ENCODE assay signal across 1 cellular context in the genomic region with DNA sequence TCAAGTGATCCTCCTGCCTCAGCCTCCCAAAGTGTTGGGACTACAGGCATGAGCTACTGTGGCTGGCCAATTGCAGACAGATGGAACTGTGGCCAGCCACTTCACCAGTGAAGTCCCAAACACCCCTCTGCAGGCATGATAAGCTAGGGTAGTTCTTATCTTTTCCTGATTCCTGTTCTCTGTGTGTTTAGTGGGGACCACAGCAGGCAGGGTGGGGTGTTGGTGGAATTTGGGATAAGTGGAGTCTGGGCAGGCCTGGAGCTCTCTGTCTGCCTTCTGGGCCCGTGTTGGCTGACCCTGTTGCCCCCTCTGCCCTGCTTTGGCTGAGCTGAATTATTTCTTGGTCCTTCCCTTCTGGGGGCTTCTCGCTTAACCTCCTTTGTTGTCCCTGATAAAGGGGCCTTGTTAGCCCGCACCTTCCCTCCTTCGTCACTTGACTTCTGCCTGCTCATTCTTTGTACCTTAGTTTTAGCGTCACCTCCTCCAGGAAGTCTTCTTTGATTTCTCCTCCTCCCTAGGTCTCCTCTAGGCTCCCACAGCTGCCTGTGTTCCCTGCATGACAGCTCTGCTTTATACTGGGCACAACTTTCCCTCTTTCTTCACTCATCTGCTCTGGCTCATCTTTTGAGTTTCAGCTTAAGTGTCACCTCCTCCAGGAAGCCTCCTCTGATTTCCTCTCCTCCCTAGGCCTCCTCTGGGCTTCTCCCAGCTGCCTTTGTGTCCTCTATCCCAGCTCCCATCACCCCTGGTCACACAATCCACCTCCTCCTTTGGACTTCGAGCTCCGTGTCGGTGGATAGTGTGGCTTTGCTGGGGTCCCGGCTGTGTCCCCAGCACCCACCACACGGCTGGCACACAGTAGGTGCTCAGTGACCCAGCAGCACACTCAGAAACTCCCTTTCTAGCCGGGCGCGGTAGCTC.
TF ChIP-seq lines count a peak whose summit lies in the region.

No MANE protein-coding gene starts in this region.

TF ChIP-seq in K562, 482 proteins besides CTCF, POLR2A, EP300 and RAD21 (continued from another document and continues in another):
- TF ChIP-seq, protein P1, sequence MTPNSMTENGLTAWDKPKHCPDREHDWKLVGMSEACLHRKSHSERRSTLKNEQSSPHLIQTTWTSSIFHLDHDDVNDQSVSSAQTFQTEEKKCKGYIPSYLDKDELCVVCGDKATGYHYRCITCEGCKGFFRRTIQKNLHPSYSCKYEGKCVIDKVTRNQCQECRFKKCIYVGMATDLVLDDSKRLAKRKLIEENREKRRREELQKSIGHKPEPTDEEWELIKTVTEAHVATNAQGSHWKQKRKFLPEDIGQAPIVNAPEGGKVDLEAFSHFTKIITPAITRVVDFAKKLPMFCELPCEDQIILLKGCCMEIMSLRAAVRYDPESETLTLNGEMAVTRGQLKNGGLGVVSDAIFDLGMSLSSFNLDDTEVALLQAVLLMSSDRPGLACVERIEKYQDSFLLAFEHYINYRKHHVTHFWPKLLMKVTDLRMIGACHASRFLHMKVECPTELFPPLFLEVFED (CRISPR knock-in tag; conservative IDR thresholded peaks at IDR 0.05): 0 out of 2 replicates have a peak, but pooled peaks have one; percentile 27
- TF ChIP-seq, protein P2, sequence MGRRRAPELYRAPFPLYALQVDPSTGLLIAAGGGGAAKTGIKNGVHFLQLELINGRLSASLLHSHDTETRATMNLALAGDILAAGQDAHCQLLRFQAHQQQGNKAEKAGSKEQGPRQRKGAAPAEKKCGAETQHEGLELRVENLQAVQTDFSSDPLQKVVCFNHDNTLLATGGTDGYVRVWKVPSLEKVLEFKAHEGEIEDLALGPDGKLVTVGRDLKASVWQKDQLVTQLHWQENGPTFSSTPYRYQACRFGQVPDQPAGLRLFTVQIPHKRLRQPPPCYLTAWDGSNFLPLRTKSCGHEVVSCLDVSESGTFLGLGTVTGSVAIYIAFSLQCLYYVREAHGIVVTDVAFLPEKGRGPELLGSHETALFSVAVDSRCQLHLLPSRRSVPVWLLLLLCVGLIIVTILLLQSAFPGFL (CRISPR knock-in tag; IDR thresholded peaks at IDR 0.05): no peak
- no peak for TF ChIP-seq PTRF (tag; IDR thresholded peaks at IDR 0.05)
- TF ChIP-seq ZNF232 (CRISPR knock-in tag; IDR thresholded peaks at IDR 0.05): no peak
- TF ChIP-seq SREBF1 (IDR thresholded peaks at IDR 0.05; ENCODE audit: borderline replicate concordance, low read depth, low read length): no peak
- TF ChIP-seq, protein P3, sequence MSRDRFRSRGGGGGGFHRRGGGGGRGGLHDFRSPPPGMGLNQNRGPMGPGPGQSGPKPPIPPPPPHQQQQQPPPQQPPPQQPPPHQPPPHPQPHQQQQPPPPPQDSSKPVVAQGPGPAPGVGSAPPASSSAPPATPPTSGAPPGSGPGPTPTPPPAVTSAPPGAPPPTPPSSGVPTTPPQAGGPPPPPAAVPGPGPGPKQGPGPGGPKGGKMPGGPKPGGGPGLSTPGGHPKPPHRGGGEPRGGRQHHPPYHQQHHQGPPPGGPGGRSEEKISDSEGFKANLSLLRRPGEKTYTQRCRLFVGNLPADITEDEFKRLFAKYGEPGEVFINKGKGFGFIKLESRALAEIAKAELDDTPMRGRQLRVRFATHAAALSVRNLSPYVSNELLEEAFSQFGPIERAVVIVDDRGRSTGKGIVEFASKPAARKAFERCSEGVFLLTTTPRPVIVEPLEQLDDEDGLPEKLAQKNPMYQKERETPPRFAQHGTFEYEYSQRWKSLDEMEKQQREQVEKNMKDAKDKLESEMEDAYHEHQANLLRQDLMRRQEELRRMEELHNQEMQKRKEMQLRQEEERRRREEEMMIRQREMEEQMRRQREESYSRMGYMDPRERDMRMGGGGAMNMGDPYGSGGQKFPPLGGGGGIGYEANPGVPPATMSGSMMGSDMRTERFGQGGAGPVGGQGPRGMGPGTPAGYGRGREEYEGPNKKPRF (IDR thresholded peaks at IDR 0.05; ENCODE audit: low read depth, low read length): no peak
- TF ChIP-seq, protein P4, sequence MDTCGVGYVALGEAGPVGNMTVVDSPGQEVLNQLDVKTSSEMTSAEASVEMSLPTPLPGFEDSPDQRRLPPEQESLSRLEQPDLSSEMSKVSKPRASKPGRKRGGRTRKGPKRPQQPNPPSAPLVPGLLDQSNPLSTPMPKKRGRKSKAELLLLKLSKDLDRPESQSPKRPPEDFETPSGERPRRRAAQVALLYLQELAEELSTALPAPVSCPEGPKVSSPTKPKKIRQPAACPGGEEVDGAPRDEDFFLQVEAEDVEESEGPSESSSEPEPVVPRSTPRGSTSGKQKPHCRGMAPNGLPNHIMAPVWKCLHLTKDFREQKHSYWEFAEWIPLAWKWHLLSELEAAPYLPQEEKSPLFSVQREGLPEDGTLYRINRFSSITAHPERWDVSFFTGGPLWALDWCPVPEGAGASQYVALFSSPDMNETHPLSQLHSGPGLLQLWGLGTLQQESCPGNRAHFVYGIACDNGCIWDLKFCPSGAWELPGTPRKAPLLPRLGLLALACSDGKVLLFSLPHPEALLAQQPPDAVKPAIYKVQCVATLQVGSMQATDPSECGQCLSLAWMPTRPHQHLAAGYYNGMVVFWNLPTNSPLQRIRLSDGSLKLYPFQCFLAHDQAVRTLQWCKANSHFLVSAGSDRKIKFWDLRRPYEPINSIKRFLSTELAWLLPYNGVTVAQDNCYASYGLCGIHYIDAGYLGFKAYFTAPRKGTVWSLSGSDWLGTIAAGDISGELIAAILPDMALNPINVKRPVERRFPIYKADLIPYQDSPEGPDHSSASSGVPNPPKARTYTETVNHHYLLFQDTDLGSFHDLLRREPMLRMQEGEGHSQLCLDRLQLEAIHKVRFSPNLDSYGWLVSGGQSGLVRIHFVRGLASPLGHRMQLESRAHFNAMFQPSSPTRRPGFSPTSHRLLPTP (IDR thresholded peaks at IDR 0.05; ENCODE audit: borderline replicate concordance, extremely low read depth, insufficient read length): peak; percentile 84
- TF ChIP-seq DMBX1 (CRISPR knock-in tag; IDR thresholded peaks at IDR 0.05; ENCODE audit: borderline replicate concordance): 0 out of 2 replicates have a peak, but pooled peaks have one; percentile 56
- TF ChIP-seq, protein P5, sequence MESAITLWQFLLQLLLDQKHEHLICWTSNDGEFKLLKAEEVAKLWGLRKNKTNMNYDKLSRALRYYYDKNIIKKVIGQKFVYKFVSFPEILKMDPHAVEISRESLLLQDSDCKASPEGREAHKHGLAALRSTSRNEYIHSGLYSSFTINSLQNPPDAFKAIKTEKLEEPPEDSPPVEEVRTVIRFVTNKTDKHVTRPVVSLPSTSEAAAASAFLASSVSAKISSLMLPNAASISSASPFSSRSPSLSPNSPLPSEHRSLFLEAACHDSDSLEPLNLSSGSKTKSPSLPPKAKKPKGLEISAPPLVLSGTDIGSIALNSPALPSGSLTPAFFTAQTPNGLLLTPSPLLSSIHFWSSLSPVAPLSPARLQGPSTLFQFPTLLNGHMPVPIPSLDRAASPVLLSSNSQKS (CRISPR knock-in tag; IDR thresholded peaks at IDR 0.05): no peak
- no peak for TF ChIP-seq PHB (CRISPR knock-in tag; IDR thresholded peaks at IDR 0.05)
- TF ChIP-seq SRSF9 (IDR thresholded peaks at IDR 0.05; ENCODE audit: borderline replicate concordance, low read depth, low read length): no peak
- TF ChIP-seq LARP7 (IDR thresholded peaks at IDR 0.05): 0 out of 2 replicates have a peak, but pooled peaks have one; percentile 70
- TF ChIP-seq RBM22 (IDR thresholded peaks at IDR 0.05; ENCODE audit: low read depth, low read length, poor library complexity, severe bottlenecking): no peak
- no peak for TF ChIP-seq SRSF7 (optimal IDR thresholded peaks at IDR 0.05; ENCODE audit: low read depth, low read length)
- TF ChIP-seq ZNF436 (CRISPR knock-in tag; IDR thresholded peaks at IDR 0.05): peak; percentile 100
- TF ChIP-seq KAT8 (IDR thresholded peaks at IDR 0.05; ENCODE audit: low read depth): no peak
- no peak for TF ChIP-seq RBM39 (optimal IDR thresholded peaks at IDR 0.05; ENCODE audit: low read depth, low read length)
- TF ChIP-seq ERF (CRISPR knock-in tag; IDR thresholded peaks at IDR 0.05): no peak
- no peak for TF ChIP-seq JUNB (CRISPR knock-in tag; conservative IDR thresholded peaks at IDR 0.05)
- TF ChIP-seq HMG20B (CRISPR knock-in tag; IDR thresholded peaks at IDR 0.05): no peak
- TF ChIP-seq, protein P6, sequence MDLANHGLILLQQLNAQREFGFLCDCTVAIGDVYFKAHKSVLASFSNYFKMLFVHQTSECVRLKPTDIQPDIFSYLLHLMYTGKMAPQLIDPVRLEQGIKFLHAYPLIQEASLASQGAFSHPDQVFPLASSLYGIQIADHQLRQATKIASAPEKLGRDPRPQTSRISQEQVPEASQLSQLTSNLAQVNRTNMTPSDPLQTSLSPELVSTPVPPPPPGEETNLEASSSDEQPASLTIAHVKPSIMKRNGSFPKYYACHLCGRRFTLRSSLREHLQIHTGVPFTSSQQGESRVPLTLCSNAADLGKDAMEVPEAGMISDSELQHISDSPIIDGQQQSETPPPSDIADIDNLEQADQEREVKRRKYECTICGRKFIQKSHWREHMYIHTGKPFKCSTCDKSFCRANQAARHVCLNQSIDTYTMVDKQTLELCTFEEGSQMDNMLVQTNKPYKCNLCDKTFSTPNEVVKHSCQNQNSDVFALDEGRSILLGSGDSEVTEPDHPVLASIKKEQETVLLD (IDR thresholded peaks at IDR 0.05): no peak
- TF ChIP-seq, protein P7, sequence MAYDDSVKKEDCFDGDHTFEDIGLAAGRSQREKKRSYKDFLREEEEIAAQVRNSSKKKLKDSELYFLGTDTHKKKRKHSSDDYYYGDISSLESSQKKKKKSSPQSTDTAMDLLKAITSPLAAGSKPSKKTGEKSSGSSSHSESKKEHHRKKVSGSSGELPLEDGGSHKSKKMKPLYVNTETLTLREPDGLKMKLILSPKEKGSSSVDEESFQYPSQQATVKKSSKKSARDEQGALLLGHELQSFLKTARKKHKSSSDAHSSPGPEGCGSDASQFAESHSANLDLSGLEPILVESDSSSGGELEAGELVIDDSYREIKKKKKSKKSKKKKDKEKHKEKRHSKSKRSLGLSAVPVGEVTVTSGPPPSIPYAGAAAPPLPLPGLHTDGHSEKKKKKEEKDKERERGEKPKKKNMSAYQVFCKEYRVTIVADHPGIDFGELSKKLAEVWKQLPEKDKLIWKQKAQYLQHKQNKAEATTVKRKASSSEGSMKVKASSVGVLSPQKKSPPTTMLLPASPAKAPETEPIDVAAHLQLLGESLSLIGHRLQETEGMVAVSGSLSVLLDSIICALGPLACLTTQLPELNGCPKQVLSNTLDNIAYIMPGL (CRISPR knock-in tag; IDR thresholded peaks at IDR 0.05): no peak
- TF ChIP-seq PHB2 (IDR thresholded peaks at IDR 0.05; ENCODE audit: low read depth): 0 out of 2 replicates have a peak, but pooled peaks have one; percentile 42
- no peak for TF ChIP-seq GTF2E2 (tag; IDR thresholded peaks at IDR 0.05)
- TF ChIP-seq HDAC3 (IDR thresholded peaks at IDR 0.05; ENCODE audit: borderline replicate concordance, partially characterized antibody): no peak
- TF ChIP-seq, protein P8, sequence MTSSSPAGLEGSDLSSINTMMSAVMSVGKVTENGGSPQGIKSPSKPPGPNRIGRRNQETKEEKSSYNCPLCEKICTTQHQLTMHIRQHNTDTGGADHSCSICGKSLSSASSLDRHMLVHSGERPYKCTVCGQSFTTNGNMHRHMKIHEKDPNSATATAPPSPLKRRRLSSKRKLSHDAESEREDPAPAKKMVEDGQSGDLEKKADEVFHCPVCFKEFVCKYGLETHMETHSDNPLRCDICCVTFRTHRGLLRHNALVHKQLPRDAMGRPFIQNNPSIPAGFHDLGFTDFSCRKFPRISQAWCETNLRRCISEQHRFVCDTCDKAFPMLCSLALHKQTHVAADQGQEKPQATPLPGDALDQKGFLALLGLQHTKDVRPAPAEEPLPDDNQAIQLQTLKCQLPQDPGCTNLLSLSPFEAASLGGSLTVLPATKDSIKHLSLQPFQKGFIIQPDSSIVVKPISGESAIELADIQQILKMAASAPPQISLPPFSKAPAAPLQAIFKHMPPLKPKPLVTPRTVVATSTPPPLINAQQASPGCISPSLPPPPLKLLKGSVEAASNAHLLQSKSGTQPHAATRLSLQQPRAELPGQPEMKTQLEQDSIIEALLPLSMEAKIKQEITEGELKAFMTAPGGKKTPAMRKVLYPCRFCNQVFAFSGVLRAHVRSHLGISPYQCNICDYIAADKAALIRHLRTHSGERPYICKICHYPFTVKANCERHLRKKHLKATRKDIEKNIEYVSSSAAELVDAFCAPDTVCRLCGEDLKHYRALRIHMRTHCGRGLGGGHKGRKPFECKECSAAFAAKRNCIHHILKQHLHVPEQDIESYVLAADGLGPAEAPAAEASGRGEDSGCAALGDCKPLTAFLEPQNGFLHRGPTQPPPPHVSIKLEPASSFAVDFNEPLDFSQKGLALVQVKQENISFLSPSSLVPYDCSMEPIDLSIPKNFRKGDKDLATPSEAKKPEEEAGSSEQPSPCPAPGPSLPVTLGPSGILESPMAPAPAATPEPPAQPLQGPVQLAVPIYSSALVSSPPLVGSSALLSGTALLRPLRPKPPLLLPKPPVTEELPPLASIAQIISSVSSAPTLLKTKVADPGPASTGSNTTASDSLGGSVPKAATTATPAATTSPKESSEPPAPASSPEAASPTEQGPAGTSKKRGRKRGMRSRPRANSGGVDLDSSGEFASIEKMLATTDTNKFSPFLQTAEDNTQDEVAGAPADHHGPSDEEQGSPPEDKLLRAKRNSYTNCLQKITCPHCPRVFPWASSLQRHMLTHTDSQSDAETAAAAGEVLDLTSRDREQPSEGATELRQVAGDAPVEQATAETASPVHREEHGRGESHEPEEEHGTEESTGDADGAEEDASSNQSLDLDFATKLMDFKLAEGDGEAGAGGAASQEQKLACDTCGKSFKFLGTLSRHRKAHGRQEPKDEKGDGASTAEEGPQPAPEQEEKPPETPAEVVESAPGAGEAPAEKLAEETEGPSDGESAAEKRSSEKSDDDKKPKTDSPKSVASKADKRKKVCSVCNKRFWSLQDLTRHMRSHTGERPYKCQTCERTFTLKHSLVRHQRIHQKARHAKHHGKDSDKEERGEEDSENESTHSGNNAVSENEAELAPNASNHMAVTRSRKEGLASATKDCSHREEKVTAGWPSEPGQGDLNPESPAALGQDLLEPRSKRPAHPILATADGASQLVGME (CRISPR knock-in tag; IDR thresholded peaks at IDR 0.05): no peak
- TF ChIP-seq KAT2B (IDR thresholded peaks at IDR 0.05; ENCODE audit: low read depth, low read length): no peak
- TF ChIP-seq HDAC2 (IDR thresholded peaks at IDR 0.05): peak; percentile 100
- TF ChIP-seq CHD1 (IDR thresholded peaks at IDR 0.05; ENCODE audit: low read length): no peak
- TF ChIP-seq, protein P9, sequence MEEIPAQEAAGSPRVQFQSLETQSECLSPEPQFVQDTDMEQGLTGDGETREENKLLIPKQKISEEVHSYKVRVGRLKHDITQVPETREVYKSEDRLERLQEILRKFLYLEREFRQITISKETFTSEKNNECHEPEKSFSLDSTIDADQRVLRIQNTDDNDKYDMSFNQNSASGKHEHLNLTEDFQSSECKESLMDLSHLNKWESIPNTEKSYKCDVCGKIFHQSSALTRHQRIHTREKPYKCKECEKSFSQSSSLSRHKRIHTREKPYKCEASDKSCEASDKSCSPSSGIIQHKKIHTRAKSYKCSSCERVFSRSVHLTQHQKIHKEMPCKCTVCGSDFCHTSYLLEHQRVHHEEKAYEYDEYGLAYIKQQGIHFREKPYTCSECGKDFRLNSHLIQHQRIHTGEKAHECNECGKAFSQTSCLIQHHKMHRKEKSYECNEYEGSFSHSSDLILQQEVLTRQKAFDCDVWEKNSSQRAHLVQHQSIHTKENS (CRISPR knock-in tag; IDR thresholded peaks at IDR 0.05): no peak
